12 cellular contexts compared by ENCODE assay signal in the genomic region with DNA sequence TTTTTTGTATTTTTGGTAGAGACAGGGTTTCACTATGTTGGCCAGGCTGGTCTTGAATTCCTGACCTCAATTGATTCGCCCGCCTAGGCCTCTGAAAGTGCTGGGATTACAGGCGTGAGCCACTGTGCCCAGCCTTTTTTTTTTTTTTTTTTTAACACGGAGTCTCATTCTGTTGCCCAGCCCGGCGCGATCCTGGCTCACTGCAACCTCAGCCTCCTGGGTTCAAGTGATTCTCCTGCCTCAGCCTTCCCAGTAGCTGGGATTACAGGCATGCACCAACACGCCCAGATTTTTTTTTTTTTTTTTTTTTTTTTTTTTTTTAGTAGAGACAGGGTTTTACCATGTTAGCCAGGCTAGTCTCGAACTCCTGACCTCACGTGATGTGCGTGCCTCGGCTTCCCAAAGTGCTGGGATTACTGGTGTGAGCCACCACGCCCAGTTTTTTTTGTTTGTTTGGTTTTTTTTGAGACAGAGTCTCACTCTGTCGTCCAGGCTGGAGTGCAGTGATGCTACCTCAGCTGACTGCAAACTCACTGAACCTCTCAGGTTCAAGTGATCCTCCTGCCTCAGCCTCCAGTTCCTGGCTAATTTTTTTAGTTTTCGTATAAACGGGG. TPM values are rescaled to one million over a fixed set of nuclear protein-coding genes. Genes with fewer than 3 reads are reported as not detected.
A peak's percentile ranks its signal among the peaks of the same experiment; 100 is the strongest.
DNase-seq lines count a peak whose midpoint lies in the region; ATAC-seq, FAIRE-seq and TF ChIP-seq lines count a peak whose summit lies in the region.
"Not testable (repeated sequence)": the region's sequence is repeated elsewhere in the genome, so short reads cannot be mapped to it uniquely, and the experiment has no call there.
"Had no signal": no experiment of that assay in that cellular context is flagged by ENCODE, and none has a peak within 500 bp of the region (broad histone marks: within the 10 kb centered on the region; RNA-seq: fewer than 3 reads in every experiment).

No MANE protein-coding gene starts in this region.

- WGBS in gastroesophageal sphincter (ENCODE audit: low coverage in 1 of 2), 2 donors, result 21 to 47% methylated on average over 7 to 11 of the region's 16 CpGs

- H3K36me3 Mint-ChIP-seq in activated CD8-positive, alpha-beta memory T cell treated with anti-CD3 and anti-CD28 coated beads, Interleukin-2, amount 10 ng/mL, durations not matched to agents 7 days and 5 days; mesothelial cell of epicardium: not testable (repeated sequence)

- peak overlapping the region; percentile 93 to 99 (median 96) for H3K27ac ChIP-seq in gastroesophageal sphincter

- CTCF ChIA-PET in activated CD8-positive, alpha-beta memory T cell treated with anti-CD3 and anti-CD28 coated beads, Interleukin-2, amount 10 ng/mL, durations not matched to agents 7 days and 5 days (lab: Charles Lee), result interaction anchor here (0.8 to 1.6 kb wide), 3 partner anchors 12 to 59 kb away, joined by 3 to 7 read pairs (median 4); no protein-coding TSS in a partner anchor

- not testable (repeated sequence) for H3K9me3 ChIP-seq in NT2/D1 (ENCODE audit: insufficient read depth, low read length); gastroesophageal sphincter

- H3K4me1 ChIP-seq in NT2/D1 (ENCODE audit: insufficient read depth, insufficient read length) (peaks cover 23% of the 10 kb centered on the region), gastroesophageal sphincter (peaks cover 0 to 38% (median 6%) of the 10 kb centered on the region in 3 donors)

- not testable (repeated sequence) for H3K27me3 ChIP-seq in NT2/D1 (ENCODE audit: insufficient read depth, insufficient read length); bronchial epithelial cell (ENCODE audit: control insufficient read depth, insufficient read depth, low read length); gastroesophageal sphincter

- DNase-seq in NT2/D1 (ENCODE audit: low read depth, low spot score); bronchial epithelial cell (ENCODE audit: low read depth); mesothelial cell of epicardium (ENCODE audit: low spot score in 2 of 2, unreplicated experiment in 2 of 2); retinal pigment epithelial cell (ENCODE audit: low read depth): not testable (repeated sequence)
- peak; percentile 41 for DNase-seq in activated CD8-positive, alpha-beta memory T cell treated with anti-CD3 and anti-CD28 coated beads, Interleukin-2, amount 10 ng/mL, durations not matched to agents 7 days and 5 days
- peak; percentile 44 for DNase-seq in ureter (ENCODE audit: low spot score)

- not testable (repeated sequence) for H3K27me3 Mint-ChIP-seq in activated CD8-positive, alpha-beta memory T cell treated with anti-CD3 and anti-CD28 coated beads, Interleukin-2, amount 10 ng/mL, durations not matched to agents 7 days and 5 days; mesothelial cell of epicardium (ENCODE audit: low read depth)

- TF ChIP-seq POLR2A in gastroesophageal sphincter (IDR thresholded peaks at IDR 0.05), result not testable (repeated sequence)

- not testable (repeated sequence) for TF ChIP-seq EP300 in gastroesophageal sphincter (IDR thresholded peaks at IDR 0.05)

- peak overlapping the region; percentile 85 for H3K9ac ChIP-seq in NT2/D1 (ENCODE audit: insufficient read length, low read depth)

- FAIRE-seq in bronchial epithelial cell (lab: Jason Lieb, UNC), result not testable (repeated sequence)

- peaks cover 24% of the 10 kb centered on the region for H3K4me1 Mint-ChIP-seq in activated CD8-positive, alpha-beta memory T cell treated with anti-CD3 and anti-CD28 coated beads, Interleukin-2, amount 10 ng/mL, durations not matched to agents 7 days and 5 days
- H3K4me1 Mint-ChIP-seq in mesothelial cell of epicardium, result peaks cover 14% of the 10 kb centered on the region

- peak overlapping the region; percentile 82 for H3K4me3 Mint-ChIP-seq in activated CD8-positive, alpha-beta memory T cell treated with anti-CD3 and anti-CD28 coated beads, Interleukin-2, amount 10 ng/mL, durations not matched to agents 7 days and 5 days
- peak overlapping the region; percentile 91 for H3K4me3 Mint-ChIP-seq in mesothelial cell of epicardium

- H3K36me3 ChIP-seq in NT2/D1 (ENCODE audit: insufficient read depth, insufficient read length, low read length) (peaks cover 28% of the 10 kb centered on the region), gastroesophageal sphincter (peaks cover 0 to 21% of the 10 kb centered on the region in 2 donors)
- not testable (repeated sequence) for H3K36me3 ChIP-seq in bronchial epithelial cell (ENCODE audit: control insufficient read depth, insufficient read depth, low read length)

- not testable (repeated sequence) for H3K9me3 Mint-ChIP-seq in activated CD8-positive, alpha-beta memory T cell treated with anti-CD3 and anti-CD28 coated beads, Interleukin-2, amount 10 ng/mL, durations not matched to agents 7 days and 5 days (ENCODE audit: low read depth); mesothelial cell of epicardium

- TF ChIP-seq CTCF in bronchial epithelial cell (IDR thresholded peaks at IDR 0.05; ENCODE audit: insufficient read depth, low read length, severe bottlenecking); gastroesophageal sphincter (IDR thresholded peaks at IDR 0.05); mesothelial cell of epicardium (IDR thresholded peaks at IDR 0.05; ENCODE audit: unreplicated experiment); retinal pigment epithelial cell (conservative IDR thresholded peaks at IDR 0.05; ENCODE audit: low read depth, low read length): not testable (repeated sequence)

- H3K27ac Mint-ChIP-seq in activated CD8-positive, alpha-beta memory T cell treated with anti-CD3 and anti-CD28 coated beads, Interleukin-2, amount 10 ng/mL, durations not matched to agents 7 days and 5 days, result peak overlapping the region; percentile 98
- peak overlapping the region; percentile 99 for H3K27ac Mint-ChIP-seq in mesothelial cell of epicardium

- not testable (repeated sequence) for ATAC-seq in activated CD8-positive, alpha-beta memory T cell treated with anti-CD3 and anti-CD28 coated beads, Interleukin-2, amount 10 ng/mL, durations not matched to agents 7 days and 5 days; gastroesophageal sphincter

- peak overlapping the region; percentile 55; the same call in 1 of the 2 replicates for H3K4me3 ChIP-seq in GM08714 (ENCODE audit: low read length)
- not testable (repeated sequence) for H3K4me3 ChIP-seq in NT2/D1 (ENCODE audit: insufficient read length, low read depth)
- H3K4me3 ChIP-seq in bronchial epithelial cell (ENCODE audit: low read depth, low read length), result peak overlapping the region; percentile 80
- peak overlapping the region; percentile 68 to 77 for H3K4me3 ChIP-seq in gastroesophageal sphincter
- peak overlapping the region; percentile 61 for H3K4me3 ChIP-seq in retinal pigment epithelial cell (ENCODE audit: low read length)

RNA-seq across cellular contexts. Expression of gene CEMP1, which starts 2.0 kb away (rescaled TPM):
- not detected for total RNA-seq in activated CD8-positive, alpha-beta memory T cell treated with anti-CD3 and anti-CD28 coated beads, Interleukin-2, amount 10 ng/mL, durations not matched to agents 7 days and 5 days
- total RNA-seq in bronchial epithelial cell (0.26 TPM in 1 of 2 replicates, not detected in the other), gastroesophageal sphincter (under 1 TPM in 1 of 4 donors, not detected in 3; 0.40 TPM), mesothelial cell of epicardium (0.75 to 1.7 TPM (median 1.1 TPM) in 3 replicates), ureter (0.29 TPM)
- total RNA-seq: dermis microvascular lymphatic vessel endothelial cell, NCI-H460, posterior vena cava, Right ventricle myocardium inferior had no signal

RNA-seq across cellular contexts. Expression of gene PDPK1, which starts 4.6 kb away (rescaled TPM):
- 10 to 100 TPM; 40.3 to 45.1 TPM for total RNA-seq in activated CD8-positive, alpha-beta memory T cell treated with anti-CD3 and anti-CD28 coated beads, Interleukin-2, amount 10 ng/mL, durations not matched to agents 7 days and 5 days
- total RNA-seq in bronchial epithelial cell (11.8 and 17.7 TPM in 2 replicates), gastroesophageal sphincter (10 to 100 TPM; 30.8 to 43.1 (median 36.5) TPM), mesothelial cell of epicardium (40.4 to 44.6 TPM (median 42.7 TPM) in 3 replicates), ureter (65.9 TPM)

RNA-seq across cellular contexts. Expression of gene AMDHD2, which starts 13.1 kb away (rescaled TPM):
- total RNA-seq in activated CD8-positive, alpha-beta memory T cell treated with anti-CD3 and anti-CD28 coated beads, Interleukin-2, amount 10 ng/mL, durations not matched to agents 7 days and 5 days, result 10 to 100 TPM; 52.5 to 54.2 TPM
- total RNA-seq in bronchial epithelial cell, result 27.7 and 35.8 TPM in 2 replicates
- 10 to 100 TPM; 14.0 to 29.1 (median 23.4) TPM for total RNA-seq in gastroesophageal sphincter
- 46.3 to 47.2 TPM (median 46.4 TPM) in 3 replicates for total RNA-seq in mesothelial cell of epicardium
- total RNA-seq in ureter, result 23.2 TPM

RNA-seq across cellular contexts. Expression of gene ATP6V0C, which starts 19.5 kb away (rescaled TPM):
- total RNA-seq in activated CD8-positive, alpha-beta memory T cell treated with anti-CD3 and anti-CD28 coated beads, Interleukin-2, amount 10 ng/mL, durations not matched to agents 7 days and 5 days, result 100 to 1,000 TPM; 104 to 121 TPM
- total RNA-seq in bronchial epithelial cell, result 7.9 and 13.2 TPM in 2 replicates
- total RNA-seq in gastroesophageal sphincter, result 10 to 100 TPM; 37.5 to 62.2 (median 50.9) TPM
- total RNA-seq in mesothelial cell of epicardium, result 143 to 151 TPM (median 149 TPM) in 3 replicates
- total RNA-seq in ureter, result 170 TPM

RNA-seq across cellular contexts. Expression of gene TBC1D24, which starts 58.3 kb away (rescaled TPM):
- total RNA-seq in activated CD8-positive, alpha-beta memory T cell treated with anti-CD3 and anti-CD28 coated beads, Interleukin-2, amount 10 ng/mL, durations not matched to agents 7 days and 5 days, result 10 to 100 TPM; 18.7 to 23.3 TPM
- total RNA-seq in bronchial epithelial cell (4.7 and 5.4 TPM in 2 replicates), gastroesophageal sphincter (10 to 100 TPM in 3 of 4 donors, 1 to 10 TPM in 1; 6.2 to 18.4 (median 14.2) TPM), mesothelial cell of epicardium (24.2 to 25.0 TPM (median 24.7 TPM) in 3 replicates), ureter (6.5 TPM)
